ENCODE assay signal across 8 cellular contexts in the genomic region with DNA sequence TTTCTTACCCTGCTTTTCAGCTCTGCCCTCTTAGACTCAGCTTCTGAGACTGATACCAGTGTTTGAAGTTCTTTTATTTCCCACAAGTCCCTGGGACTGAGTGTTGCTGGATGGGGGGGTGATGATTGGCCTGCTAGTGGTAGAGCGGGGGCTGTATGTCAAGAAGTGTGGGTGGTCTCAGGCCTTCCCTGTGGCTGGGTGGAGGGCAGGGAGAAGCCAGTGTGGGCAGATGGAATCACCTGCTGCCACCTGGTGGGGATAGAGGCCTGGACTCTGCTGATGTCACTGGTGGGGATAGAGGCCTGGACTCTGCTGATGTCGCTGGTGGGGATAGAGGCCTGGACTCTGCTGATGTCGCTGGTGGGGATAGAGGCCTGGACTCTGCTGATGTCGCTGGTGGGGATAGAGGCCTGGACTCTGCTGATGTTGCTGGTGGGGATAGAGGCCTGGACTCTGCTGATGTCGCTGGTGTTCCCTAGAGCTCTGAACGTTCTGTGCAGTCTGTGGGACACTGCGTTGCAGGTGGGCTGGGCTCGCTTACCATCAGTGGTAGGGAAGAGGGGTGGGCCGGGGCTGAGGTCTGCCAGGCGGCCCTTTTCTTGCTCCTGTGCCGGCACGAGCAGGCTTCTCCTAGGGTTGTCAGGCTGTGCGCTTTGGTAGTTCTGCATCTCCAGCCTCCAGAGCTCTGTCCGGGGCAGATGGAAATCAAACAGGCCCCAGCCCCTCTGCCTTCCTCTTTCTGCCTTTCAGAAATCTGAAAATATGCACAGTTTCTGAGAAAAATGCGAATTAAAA.
DNase-seq lines count a peak whose midpoint lies in the region; ATAC-seq and TF ChIP-seq lines count a peak whose summit lies in the region.

No MANE protein-coding gene starts in this region.

- peak; percentile 54 for DNase-seq in 8988T
- DNase-seq in GM12864 (ENCODE audit: low read depth): no peak
- peak; percentile 25 for DNase-seq in NB4 (ENCODE audit: low read depth)
- DNase-seq in activated T-cell treated with anti-CD3 and anti-CD28 coated beads for 1 hour (ENCODE audit: low read depth): peak; percentile 30
- DNase-seq in foreskin fibroblast: peak in 1 of 2 donors; percentile 62

- no peak for ATAC-seq in HG02840 (IDR thresholded peaks at IDR 0.05; ENCODE audit: low FRiP score, unreplicated experiment)
- no peak for ATAC-seq in HG03175 (IDR thresholded peaks at IDR 0.05; ENCODE audit: unreplicated experiment)

- no peak overlapping the region for H3K4me3 ChIP-seq in GM12864 (ENCODE audit: low read depth, low read length)
- no peak overlapping the region for H3K4me3 ChIP-seq in NB4 (ENCODE audit: low read depth, low read length)
- no peak overlapping the region for H3K4me3 ChIP-seq in foreskin fibroblast (ENCODE audit: low read depth in 1 of 2, low read length in 2 of 2)
- no peak overlapping the region for H3K4me3 ChIP-seq in skeletal muscle tissue (ENCODE audit: low read length in 3 of 3)

- no peak for TF ChIP-seq POLR2A in NB4 (IDR thresholded peaks at IDR 0.05; ENCODE audit: extremely low read depth, insufficient read length)

- H3K27ac ChIP-seq in skeletal muscle tissue (ENCODE audit: low read depth, low read length): peak overlapping the region; percentile 76

- no peaks in the 10 kb centered on the region for H3K36me3 ChIP-seq in skeletal muscle tissue (ENCODE audit: control insufficient read depth in 3 of 3, insufficient read depth in 3 of 3, low read length in 3 of 3)

- H3K4me1 ChIP-seq in skeletal muscle tissue (ENCODE audit: control insufficient read depth in 3 of 3, insufficient read depth in 3 of 3, low read length in 3 of 3): peaks cover 62 to 73% (median 66%) of the 10 kb centered on the region in 3 donors

- peak overlapping the region in 2 of 3 donors; percentile 36 to 69 for H3K9ac ChIP-seq in skeletal muscle tissue (ENCODE audit: low read depth in 1 of 3, low read length in 3 of 3)

- TF ChIP-seq CTCF in GM12864 (IDR thresholded peaks at IDR 0.05; ENCODE audit: low read depth, low read length, missing control alignments): peak; percentile 60
- peak; percentile 35 for TF ChIP-seq CTCF in NB4 (IDR thresholded peaks at IDR 0.05; ENCODE audit: low read depth, low read length)
- TF ChIP-seq CTCF in foreskin fibroblast (IDR thresholded peaks at IDR 0.05; ENCODE audit: low read depth, low read length): peak; percentile 51

- H3K27me3 ChIP-seq in skeletal muscle tissue (ENCODE audit: control insufficient read depth in 3 of 3, insufficient read depth in 3 of 3, low read length in 3 of 3): no peaks in the 10 kb centered on the region

- H3K9me3 ChIP-seq in skeletal muscle tissue (ENCODE audit: control insufficient read depth in 3 of 3, low read length in 3 of 3): no peaks in the 10 kb centered on the region
